9 cellular contexts compared by ENCODE assay signal in the genomic region with DNA sequence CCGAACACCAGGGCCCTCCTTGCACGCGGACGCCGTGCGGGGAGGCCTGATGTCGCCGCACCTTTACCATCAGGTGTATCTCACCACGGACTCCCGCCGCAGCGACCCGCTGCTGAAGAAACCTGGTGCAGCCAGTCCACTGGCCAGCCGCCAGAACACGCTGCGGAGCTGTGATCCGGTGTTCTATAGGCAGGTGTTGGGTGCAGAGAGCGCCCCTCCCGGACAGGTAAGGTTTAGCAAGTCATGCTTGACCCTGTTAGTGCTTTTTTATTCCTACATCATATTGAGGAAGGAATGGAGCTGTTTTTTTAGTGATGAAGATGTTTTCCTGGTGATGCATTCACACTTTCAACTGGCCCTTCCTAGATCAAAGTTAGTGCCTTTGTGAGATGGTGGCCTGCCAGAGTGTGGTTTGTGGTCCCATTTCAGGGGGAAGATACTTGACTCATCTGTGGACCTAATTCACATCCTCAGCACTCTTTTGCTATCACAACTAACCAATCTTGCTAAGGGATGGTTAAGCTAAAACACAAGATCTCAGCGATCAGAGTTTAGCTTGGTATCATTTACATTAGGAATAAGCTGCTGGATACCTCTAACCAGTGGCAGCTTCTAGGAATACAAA. TPM values are rescaled to one million over a fixed set of nuclear protein-coding genes. Genes with fewer than 3 reads are reported as not detected.
DNase-seq lines count a peak whose midpoint lies in the region; ATAC-seq and TF ChIP-seq lines count a peak whose summit lies in the region.
"Had no signal": no experiment of that assay in that cellular context is flagged by ENCODE, and none has a peak within 500 bp of the region (broad histone marks: within the 10 kb centered on the region; RNA-seq: fewer than 3 reads in every experiment).

No MANE protein-coding gene starts in this region.

- ATAC-seq in heart right ventricle = no peak
- ATAC-seq in GM19351 (IDR thresholded peaks at IDR 0.05; ENCODE audit: unreplicated experiment) = no peak
- no peak for ATAC-seq in CD4-positive, alpha-beta T cell (ENCODE audit: poor library complexity)

- peaks cover 7 to 79% (median 57%) of the 10 kb centered on the region in 9 donors for H3K4me1 ChIP-seq in heart right ventricle

- H3K4me1 Mint-ChIP-seq in CD4-positive, alpha-beta T cell (ENCODE audit: low read depth) = peaks cover 36% of the 10 kb centered on the region

- peaks cover 87% of the 10 kb centered on the region for H3K27me3 Mint-ChIP-seq in CD4-positive, alpha-beta T cell

- no peaks in the 10 kb centered on the region for H3K9me3 Mint-ChIP-seq in CD4-positive, alpha-beta T cell

- peak; percentile 82 for DNase-seq in RPMI7951 (ENCODE audit: low read depth)
- no peak for DNase-seq in heart right ventricle
- DNase-seq in skeletal muscle cell (ENCODE audit: low read depth) = no peak
- no peak for DNase-seq in NCI-H2081 (lab: John Stamatoyannopoulos, UW)
- DNase-seq in GOT3 (lab: John Stamatoyannopoulos, UW) = no peak
- DNase-seq in CD4-positive, alpha-beta T cell = no peak
- DNase-seq: activated naive CD4-positive, alpha-beta T cell treated with anti-CD3 and anti-CD28 coated beads, Interleukin-2, amount 50 U/mL, for 16 hours had no signal

- H3K27me3 ChIP-seq in heart right ventricle = peaks cover 0 to 57% (median 0%) of the 10 kb centered on the region in 7 donors
- peaks cover 69% of the 10 kb centered on the region for H3K27me3 ChIP-seq in CD4-positive, alpha-beta T cell (ENCODE audit: control insufficient read depth, insufficient read depth, low read length)

- CTCF ChIA-PET in CD4-positive, alpha-beta T cell (lab: Charles Lee) = interaction anchor here (0.6 to 0.9 kb wide), 2 partner anchors 21 to 129 kb away, joined by 3 read pairs; partner anchors contain the start of gene PCDHGB1

- H3K4me3 Mint-ChIP-seq in CD4-positive, alpha-beta T cell = no peak overlapping the region

- H3K36me3 Mint-ChIP-seq in CD4-positive, alpha-beta T cell (ENCODE audit: low read depth) = no peaks in the 10 kb centered on the region

- H3K4me3 ChIP-seq in heart right ventricle = peak overlapping the region in 9 of 10 donors; percentile 51 to 80 (median 61)
- peak overlapping the region; percentile 73 for H3K4me3 ChIP-seq in skeletal muscle cell (ENCODE audit: low read depth, low read length)

- H3K27ac Mint-ChIP-seq in CD4-positive, alpha-beta T cell = no peak overlapping the region

- peak; percentile 30; the same call in 1 of the 2 replicates for TF ChIP-seq CTCF in GM12874 (IDR thresholded peaks at IDR 0.05; ENCODE audit: insufficient read depth, low read depth, low read length)
- TF ChIP-seq CTCF in heart right ventricle (IDR thresholded peaks at IDR 0.05) = no peak
- no peak for TF ChIP-seq CTCF in CD4-positive, alpha-beta T cell (IDR thresholded peaks at IDR 0.05)

- 52 to 57% methylated on average over 20 of the region's 20 CpGs for WGBS in heart right ventricle, 2 donors

- no peaks in the 10 kb centered on the region for H3K9me3 ChIP-seq in heart right ventricle
- no peaks in the 10 kb centered on the region for H3K9me3 ChIP-seq in CD4-positive, alpha-beta T cell (ENCODE audit: control insufficient read depth, low read length)

- intact Hi-C loops in heart right ventricle (cut with DNase I) = loop anchor here in 6 of 10 donors (5.0 kb wide), 3 partner anchors 34 to 44 kb away; no protein-coding TSS in a partner anchor
- intact Hi-C loops in CD4-positive, alpha-beta T cell (cut with DNase I, micrococcal nuclease) = no loop called here

- H3K36me3 ChIP-seq in heart right ventricle = peaks cover 0 to 14% (median 0%) of the 10 kb centered on the region in 9 donors

- H3K27ac ChIP-seq in heart right ventricle = peak overlapping the region in 1 of 10 donors; percentile 2
- no peak overlapping the region for H3K27ac ChIP-seq in CD4-positive, alpha-beta T cell (ENCODE audit: low read depth, low read length)

- POLR2A ChIA-PET in CD4-positive, alpha-beta T cell (lab: Charles Lee) = no interaction called here

RNA-seq across cellular contexts. Expression of gene PCDHGC3, which starts 2.7 kb away (rescaled TPM):
- total RNA-seq in RPMI7951 (2014; rRNA removed; shearing (Covaris generic)) = 75.6 and 81.8 TPM in 2 replicates
- total RNA-seq in heart right ventricle = 10 to 100 TPM; 12.8 to 19.5 (median 15.9) TPM
- polyA plus RNA-seq in heart right ventricle = 10 to 100 TPM; 43.4 to 48.6 TPM
- total RNA-seq in CD4-positive, alpha-beta T cell = not detected

RNA-seq across cellular contexts. Expression of gene PCDHGC4, which starts 6.4 kb away (rescaled TPM):
- 0.78 and 1.1 TPM in 2 replicates for total RNA-seq in RPMI7951 (2014; rRNA removed; shearing (Covaris generic))
- total RNA-seq in heart right ventricle = 1 to 10 TPM; 1.7 to 4.3 (median 3.1) TPM
- polyA plus RNA-seq in heart right ventricle = 1 to 10 TPM in 1 of 2 donors, under 1 TPM in 1; 0.12 to 5.0 TPM
- not detected for total RNA-seq in CD4-positive, alpha-beta T cell

RNA-seq across cellular contexts. Expression of gene PCDHGC5, which starts 10.4 kb away (rescaled TPM):
- 1.1 and 1.2 TPM in 2 replicates for total RNA-seq in RPMI7951 (2014; rRNA removed; shearing (Covaris generic))
- 1 to 10 TPM; 2.2 to 4.9 (median 3.3) TPM for total RNA-seq in heart right ventricle
- 10 to 100 TPM in 1 of 2 donors, under 1 TPM in 1; 0.38 to 10.2 TPM for polyA plus RNA-seq in heart right ventricle
- total RNA-seq in CD4-positive, alpha-beta T cell = not detected

RNA-seq across cellular contexts. Expression of gene PCDHGA12, which starts 48.1 kb away (rescaled TPM):
- 19.9 and 23.5 TPM in 2 replicates for total RNA-seq in RPMI7951 (2014; rRNA removed; shearing (Covaris generic))
- 1 to 10 TPM; 5.4 to 9.2 (median 6.1) TPM for total RNA-seq in heart right ventricle
- 1 to 10 TPM; 1.6 to 5.3 TPM for polyA plus RNA-seq in heart right ventricle
- total RNA-seq in CD4-positive, alpha-beta T cell = not detected

RNA-seq across cellular contexts. Expression of gene PCDHGA11, which starts 57.6 kb away (rescaled TPM):
- total RNA-seq in RPMI7951 (2014; rRNA removed; shearing (Covaris generic)) = 7.0 and 8.1 TPM in 2 replicates
- total RNA-seq in heart right ventricle = 1 to 10 TPM; 3.3 to 8.5 (median 5.4) TPM
- polyA plus RNA-seq in heart right ventricle = 1 to 10 TPM in 1 of 2 donors, under 1 TPM in 1; 0.74 to 7.2 TPM
- total RNA-seq in CD4-positive, alpha-beta T cell = not detected

Comparison
In these comparisons a context has a peak if more than half of its experiments do, and no peak if none do; other contexts are left out.
1. RNA of gene PCDHGC3, which starts 2.7 kb away (total RNA-seq): 75.6 to 81.8 TPM in RPMI7951 and 12.8 to 19.5 TPM in heart right ventricle; not detected in CD4-positive, alpha-beta T cell; every median in the first group is over 10 times any median in the second.
2. intact Hi-C loops: an anchor here in heart right ventricle (5.0 kb wide); none called in CD4-positive, alpha-beta T cell.